11 cellular contexts compared by ENCODE assay signal in the genomic region with DNA sequence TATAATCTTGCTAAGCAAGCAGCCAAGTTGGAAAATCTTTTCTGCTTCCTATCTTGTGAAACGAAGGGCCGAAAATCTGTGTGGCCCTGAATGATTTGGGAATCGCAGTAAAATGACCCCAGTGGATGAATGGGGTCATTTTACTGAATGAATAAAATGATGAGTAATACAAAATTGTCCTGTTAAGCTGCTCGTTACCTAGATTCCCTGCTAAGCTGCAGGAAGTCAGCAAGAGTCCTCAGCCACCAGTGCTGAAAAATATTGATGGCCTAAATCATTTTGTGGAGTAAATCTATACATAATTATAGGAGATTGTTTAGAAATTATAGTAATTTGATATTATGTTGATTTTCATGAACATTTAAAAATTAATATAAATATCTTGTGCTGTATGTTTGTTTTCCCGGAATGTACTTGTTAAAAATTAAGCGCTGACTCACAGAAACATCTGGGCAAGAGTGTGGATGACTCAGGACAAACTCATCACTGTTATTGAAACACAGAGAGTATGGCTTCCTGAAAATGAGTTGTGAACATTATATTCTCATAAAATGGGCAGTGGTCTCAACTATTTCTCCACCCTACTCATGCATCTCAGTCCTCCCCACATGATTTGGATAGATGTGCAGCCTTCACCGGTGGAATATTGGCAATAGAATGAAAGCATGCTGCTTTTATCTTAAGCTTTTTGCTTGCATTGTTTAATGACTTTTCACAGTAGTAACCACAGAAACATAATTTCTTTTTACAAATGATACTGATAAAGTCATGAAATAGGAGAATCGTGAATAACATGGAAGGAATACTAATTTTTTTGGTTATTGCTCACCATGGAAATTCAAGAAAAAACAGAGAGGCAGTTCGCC. TPM values are rescaled to one million over a fixed set of nuclear protein-coding genes. Genes with fewer than 3 reads are reported as not detected.
DNase-seq lines count a peak whose midpoint lies in the region; ATAC-seq and TF ChIP-seq lines count a peak whose summit lies in the region.
"Had no signal": no experiment of that assay in that cellular context is flagged by ENCODE, and none has a peak within 500 bp of the region (broad histone marks: within the 10 kb centered on the region; RNA-seq: fewer than 3 reads in every experiment).

No MANE protein-coding gene starts in this region.

- H3K27ac ChIP-seq in HCT116 (ENCODE audit: low read depth, low read length) (peak overlapping the region; percentile 70), subcutaneous abdominal adipose tissue (ENCODE audit: low read depth, low read length) (peak overlapping the region; percentile 48)
- H3K27ac ChIP-seq: testis had no signal

- ATAC-seq in HCT116: peak; percentile 85

- H3K4me1 ChIP-seq in HCT116 (ENCODE audit: control insufficient read depth in 1 of 2, insufficient read depth in 2 of 2, low read length in 2 of 2): peaks cover 21 to 43% of the 10 kb centered on the region in 2 experiments
- H3K4me1 ChIP-seq in subcutaneous abdominal adipose tissue (ENCODE audit: control insufficient read depth in 5 of 5, insufficient read depth in 5 of 5, low read length in 5 of 5): peaks cover 0 to 5% (median 0%) of the 10 kb centered on the region in 5 donors
- H3K4me1 ChIP-seq: testis had no signal

- POLR2A ChIA-PET in HCT116 (lab: Charles Lee): no interaction called here

- peak overlapping the region; percentile 87 for H2AFZ ChIP-seq in HCT116 (ENCODE audit: low read depth, low read length, poor library complexity, severe bottlenecking)

- H3K9ac ChIP-seq in HCT116 (ENCODE audit: low read length) (peak overlapping the region; percentile 52), subcutaneous abdominal adipose tissue (ENCODE audit: low read length in 5 of 5) (no peak overlapping the region)

- no peaks in the 10 kb centered on the region for H4K20me1 ChIP-seq in HCT116 (ENCODE audit: insufficient read depth)

- H3K9me3 ChIP-seq in HCT116 (ENCODE audit: control insufficient read depth in 1 of 2, insufficient read depth in 1 of 2, low read depth in 1 of 2, low read length in 2 of 2) (no peaks in the 10 kb centered on the region), subcutaneous abdominal adipose tissue (ENCODE audit: control insufficient read depth in 5 of 5, low read length in 5 of 5) (no peaks in the 10 kb centered on the region)
- H3K9me3 ChIP-seq: testis had no signal

- CTCF ChIA-PET in HCT116 (lab: Charles Lee): no interaction called here

- intact Hi-C loops in HCT116 (cut with micrococcal nuclease): no loop called here

- TF ChIP-seq CTCF in HCT116 (IDR thresholded peaks at IDR 0.05 in 2 of 3, conservative IDR thresholded peaks at IDR 0.05 in 1 of 3; ENCODE audit: borderline replicate concordance in 1 of 3, insufficient read depth in 1 of 3, low read depth in 2 of 3, low read length in 2 of 3) (no peak), fibroblast of the aortic adventitia (IDR thresholded peaks at IDR 0.05; ENCODE audit: insufficient read depth, low read length) (no peak)

- peak; percentile 14; the same call in 1 of the 2 replicates for TF ChIP-seq RAD21 in HCT116 (IDR thresholded peaks at IDR 0.05; ENCODE audit: low read depth)

- H3K36me3 ChIP-seq in HCT116 (ENCODE audit: control insufficient read depth in 1 of 2, insufficient read depth in 2 of 2, low read length in 2 of 2): no peaks in the 10 kb centered on the region
- no peaks in the 10 kb centered on the region for H3K36me3 ChIP-seq in subcutaneous abdominal adipose tissue (ENCODE audit: control insufficient read depth in 5 of 5, insufficient read depth in 5 of 5, low read length in 5 of 5)

- peak overlapping the region; percentile 78 for H3K4me2 ChIP-seq in HCT116 (ENCODE audit: low read length)

- no TSS peak for BruUV-seq in HCT116 (replicated peaks; lab: Mats Ljungman, UMichigan)

- RAD21 ChIA-PET in HCT116 (lab: Charles Lee; ENCODE audit: low non-redundant PET in 1 of 2, low total read pairs in 2 of 2, uncharacterized antibody in 2 of 2, unreplicated experiment in 2 of 2): no interaction called here

- no peaks in the 10 kb centered on the region for H3K9me2 ChIP-seq in HCT116 (ENCODE audit: insufficient read depth)

- H3K4me3 ChIP-seq in HCT116 (replicated peaks in 1 of 2; ENCODE audit: low read depth in 1 of 2, low read length in 2 of 2): peak overlapping the region; percentile 15 to 43; a peak in 2 of 4 replicates
- H3K4me3 ChIP-seq in fibroblast of the aortic adventitia (ENCODE audit: low read depth, low read length): peak overlapping the region; percentile 27
- no peak overlapping the region for H3K4me3 ChIP-seq in subcutaneous abdominal adipose tissue (ENCODE audit: low read depth in 1 of 5, low read length in 5 of 5)
- H3K4me3 ChIP-seq: testis had no signal

- no peaks in the 10 kb centered on the region for H3K79me2 ChIP-seq in HCT116 (ENCODE audit: insufficient read depth, low read length)

- DNase-seq in HCT116 (ENCODE audit: low read depth, low spot score): peak; percentile 82
- peak; percentile 70 to 97 for DNase-seq in SW 1271 (lab: John Stamatoyannopoulos, UW)
- DNase-seq in fibroblast of the aortic adventitia (ENCODE audit: low read depth): peak; percentile 87
- DNase-seq in midbrain (lab: John Stamatoyannopoulos, UW): no peak
- no peak for DNase-seq in activated CD4-positive, alpha-beta T cell treated with anti-CD3 and anti-CD28 coated beads, Interleukin-2, amount 50 U/mL, for 48 hours
- DNase-seq in SK-N-DZ (ENCODE audit: low spot score): no peak
- DNase-seq: NCI-H2081 treated with DMSO at 0.1 percent for 48 hours; stimulated activated CD4-positive, alpha-beta T cell treated with anti-CD3 and anti-CD28 coated beads, Interleukin-15, amount 100 ng/mL, for 24 hours; testis had no signal

- H3K27me3 ChIP-seq in HCT116 (ENCODE audit: insufficient read depth, low read length): no peaks in the 10 kb centered on the region
- H3K27me3 ChIP-seq in subcutaneous abdominal adipose tissue (ENCODE audit: control insufficient read depth in 5 of 5, insufficient read depth in 4 of 5, low read length in 5 of 5): no peaks in the 10 kb centered on the region
- H3K27me3 ChIP-seq: testis had no signal

- TF ChIP-seq POLR2A in HCT116 (IDR thresholded peaks at IDR 0.05; ENCODE audit: borderline replicate concordance, extremely low read depth, insufficient read depth, insufficient read length): no peak

TF ChIP-seq in HCT116, 20 proteins besides CTCF, POLR2A, EP300 and RAD21:
- TF ChIP-seq EZH2phosphoT487 (IDR thresholded peaks at IDR 0.05; ENCODE audit: borderline replicate concordance) (no peak), POLR2AphosphoS5 (IDR thresholded peaks at IDR 0.05; ENCODE audit: low read depth, low read length) (no peak), SP1 (IDR thresholded peaks at IDR 0.05; ENCODE audit: low read depth) (peak; percentile 90), TCF7L2 (IDR thresholded peaks at IDR 0.05; ENCODE audit: borderline replicate concordance, extremely low read depth, insufficient read depth, insufficient read length) (no peak), JUND (IDR thresholded peaks at IDR 0.05) (peak; percentile 94), FOSL1 (IDR thresholded peaks at IDR 0.05; ENCODE audit: low read depth) (peak; percentile 99), SIN3A (IDR thresholded peaks at IDR 0.05; ENCODE audit: low read depth) (no peak; the same call in 1 of the 2 replicates), ZFX (IDR thresholded peaks at IDR 0.05) (no peak), CEBPB (IDR thresholded peaks at IDR 0.05; ENCODE audit: low read depth) (peak; percentile 54; the same call in 1 of the 2 replicates), ELF1 (IDR thresholded peaks at IDR 0.05; ENCODE audit: borderline replicate concordance, low read depth) (no peak; the same call in 1 of the 2 replicates), YY1 (IDR thresholded peaks at IDR 0.05; ENCODE audit: extremely low read depth, insufficient replicate concordance, low read depth, low read length) (peak; percentile 49), SRF (IDR thresholded peaks at IDR 0.05; ENCODE audit: low read depth) (peak; percentile 79), EGR1 (IDR thresholded peaks at IDR 0.05; ENCODE audit: low read depth) (no peak), CBX3 (IDR thresholded peaks at IDR 0.05; ENCODE audit: low read depth) (no peak), ZNF274 (IDR thresholded peaks at IDR 0.05; ENCODE audit: low read depth, low read length) (no peak), EZH2 (IDR thresholded peaks at IDR 0.05) (no peak)
- TF ChIP-seq, protein P1, sequence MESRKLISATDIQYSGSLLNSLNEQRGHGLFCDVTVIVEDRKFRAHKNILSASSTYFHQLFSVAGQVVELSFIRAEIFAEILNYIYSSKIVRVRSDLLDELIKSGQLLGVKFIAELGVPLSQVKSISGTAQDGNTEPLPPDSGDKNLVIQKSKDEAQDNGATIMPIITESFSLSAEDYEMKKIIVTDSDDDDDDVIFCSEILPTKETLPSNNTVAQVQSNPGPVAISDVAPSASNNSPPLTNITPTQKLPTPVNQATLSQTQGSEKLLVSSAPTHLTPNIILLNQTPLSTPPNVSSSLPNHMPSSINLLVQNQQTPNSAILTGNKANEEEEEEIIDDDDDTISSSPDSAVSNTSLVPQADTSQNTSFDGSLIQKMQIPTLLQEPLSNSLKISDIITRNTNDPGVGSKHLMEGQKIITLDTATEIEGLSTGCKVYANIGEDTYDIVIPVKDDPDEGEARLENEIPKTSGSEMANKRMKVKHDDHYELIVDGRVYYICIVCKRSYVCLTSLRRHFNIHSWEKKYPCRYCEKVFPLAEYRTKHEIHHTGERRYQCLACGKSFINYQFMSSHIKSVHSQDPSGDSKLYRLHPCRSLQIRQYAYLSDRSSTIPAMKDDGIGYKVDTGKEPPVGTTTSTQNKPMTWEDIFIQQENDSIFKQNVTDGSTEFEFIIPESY (IDR thresholded peaks at IDR 0.05; ENCODE audit: extremely low read depth, insufficient replicate concordance, low read length): no peak
- TF ChIP-seq, protein P2, sequence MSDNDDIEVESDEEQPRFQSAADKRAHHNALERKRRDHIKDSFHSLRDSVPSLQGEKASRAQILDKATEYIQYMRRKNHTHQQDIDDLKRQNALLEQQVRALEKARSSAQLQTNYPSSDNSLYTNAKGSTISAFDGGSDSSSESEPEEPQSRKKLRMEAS (IDR thresholded peaks at IDR 0.05): no peak
- TF ChIP-seq, protein P3, sequence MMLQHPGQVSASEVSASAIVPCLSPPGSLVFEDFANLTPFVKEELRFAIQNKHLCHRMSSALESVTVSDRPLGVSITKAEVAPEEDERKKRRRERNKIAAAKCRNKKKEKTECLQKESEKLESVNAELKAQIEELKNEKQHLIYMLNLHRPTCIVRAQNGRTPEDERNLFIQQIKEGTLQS (IDR thresholded peaks at IDR 0.05): no peak; the same call in 1 of the 2 replicates
TF ChIP-seq in HCT116: peak in this region for 6.

RNA-seq across cellular contexts. Expression of a gene that starts 36.2 kb away (rescaled TPM):
- total RNA-seq in HCT116 (2021; ENCODE audit: unreplicated experiment) (3.9 TPM), fibroblast of the aortic adventitia (ENCODE audit: low replicate concordance) (7.8 and 38.1 TPM in 2 replicates)
- 0.89 and 1.2 TPM in 2 replicates for polyA plus RNA-seq in HCT116 (2012)
- 2.5 and 4.6 TPM in 2 replicates for polyA plus RNA-seq in SK-N-DZ (2014; cell fraction: cytosol; rRNA removed)
- polyA plus RNA-seq in SK-N-DZ (2014; cell fraction: nucleus; rRNA removed): 4.6 and 5.3 TPM in 2 replicates
- total RNA-seq: T-helper 2 cell treated with Interferon-gamma antibody and Interleukin-4, amounts not matched to agents 100 ng/mL and 5 ng/mL, for 36 hours had no signal

Comparison
In these comparisons a context has a peak if more than half of its experiments do, and no peak if none do; other contexts are left out.
1. DNase-seq: peak in HCT116 (single experiment), SW 1271 (2 of 2) and fibroblast of the aortic adventitia (single experiment); none in midbrain (single experiment), activated CD4-positive, alpha-beta T cell treated with anti-CD3 and anti-CD28 coated beads, Interleukin-2, amount 50 U/mL, for 48 hours (0 of 2) and SK-N-DZ (single experiment).
2. H3K4me3 ChIP-seq: peak in HCT116 (2 of 2) and fibroblast of the aortic adventitia (single experiment); none in subcutaneous abdominal adipose tissue (0 of 5).